ENCODE assay signal across 9 cellular contexts in genomic region chr6:158879180-158879579, GRCh38.
DNase-seq lines count a peak whose midpoint lies in the region; ATAC-seq, FAIRE-seq and TF ChIP-seq lines count a peak whose summit lies in the region.
"Had no signal": no experiment of that assay in that cellular context is flagged by ENCODE, and none has a peak within 500 bp of the region (broad histone marks: within the 10 kb centered on the region; RNA-seq: fewer than 3 reads in every experiment).

No MANE protein-coding gene starts in this region.

- no peaks in the 10 kb centered on the region for H3K36me3 ChIP-seq in A673 (ENCODE audit: insufficient read depth, low read length, poor library complexity, severe bottlenecking)

- H3K4me3 ChIP-seq in A673 (ENCODE audit: low read depth, low read length, poor library complexity, severe bottlenecking) = no peak overlapping the region

- CTCF ChIA-PET in A673 (lab: Charles Lee) = no interaction called here

- H3K9me3 ChIP-seq in A673 (ENCODE audit: low read depth, low read length, poor library complexity, severe bottlenecking) = peaks cover 7% of the 10 kb centered on the region

- DNase-seq in activated T-cell treated with anti-CD3 and anti-CD28 coated beads for 24 hours (ENCODE audit: low read depth) (peak; percentile 48), activated T-cell treated with anti-CD3 and anti-CD28 coated beads for 4 hours (no peak), fibroblast of peridontal ligament (ENCODE audit: extremely low read depth) (peak; percentile 30), A673 (ENCODE audit: low spot score) (no peak), NCI-H446 treated with DMSO at 0.1 percent for 48 hours (lab: John Stamatoyannopoulos, UW) (no peak), H54 (ENCODE audit: insufficient read length, low spot score) (no peak)
- DNase-seq in activated CD4-positive, alpha-beta T cell treated with anti-CD3 and anti-CD28 coated beads, Interleukin-2, amount 50 U/mL, for 48 hours = peak; percentile 72 to 79
- DNase-seq in stimulated activated effector memory CD8-positive, alpha-beta T cell treated with anti-CD3 and anti-CD28 coated beads, Interleukin-12 subunit alpha, Interleukin-12 subunit beta, amount 100 ng/mL, for 72 hours (ENCODE audit: low spot score in 2 of 2) = peak; percentile 49 to 90
- DNase-seq: SHP77 had no signal

- peak overlapping the region; percentile 69 for H3K27ac Mint-ChIP-seq in stimulated activated effector memory CD8-positive, alpha-beta T cell treated with anti-CD3 and anti-CD28 coated beads, Interleukin-12 subunit alpha, Interleukin-12 subunit beta, amount 100 ng/mL, for 72 hours

- no peak overlapping the region for H3K27ac ChIP-seq in A673 (ENCODE audit: low read depth, low read length, poor library complexity, severe bottlenecking)

- no peaks in the 10 kb centered on the region for H3K27me3 ChIP-seq in A673 (replicated peaks; ENCODE audit: insufficient read depth, low read depth, low read length, poor library complexity)

- POLR2A ChIA-PET in A673 (lab: Charles Lee; ENCODE audit: low non-redundant PET) = no interaction called here

- peaks cover 5% of the 10 kb centered on the region for H3K36me3 Mint-ChIP-seq in stimulated activated effector memory CD8-positive, alpha-beta T cell treated with anti-CD3 and anti-CD28 coated beads, Interleukin-12 subunit alpha, Interleukin-12 subunit beta, amount 100 ng/mL, for 72 hours

- TF ChIP-seq POLR2A in H54 (IDR thresholded peaks at IDR 0.05; ENCODE audit: low read depth, low read length) = no peak

- FAIRE-seq in H54 (lab: Jason Lieb, UNC) = no peak

- H3K4me1 ChIP-seq in A673 (ENCODE audit: insufficient read depth, low read length, poor library complexity, severe bottlenecking) = no peaks in the 10 kb centered on the region

- H3K4me3 Mint-ChIP-seq in stimulated activated effector memory CD8-positive, alpha-beta T cell treated with anti-CD3 and anti-CD28 coated beads, Interleukin-12 subunit alpha, Interleukin-12 subunit beta, amount 100 ng/mL, for 72 hours = peak overlapping the region; percentile 53

- no peak for TF ChIP-seq CTCF in A673 (conservative IDR thresholded peaks at IDR 0.05; ENCODE audit: low read depth, low read length)

- peaks cover 21% of the 10 kb centered on the region for H3K4me1 Mint-ChIP-seq in stimulated activated effector memory CD8-positive, alpha-beta T cell treated with anti-CD3 and anti-CD28 coated beads, Interleukin-12 subunit alpha, Interleukin-12 subunit beta, amount 100 ng/mL, for 72 hours

- intact Hi-C loops in A673 (cut with micrococcal nuclease; ENCODE audit: unreplicated experiment) = no loop called here

- peaks cover 4% of the 10 kb centered on the region for H3K9me3 Mint-ChIP-seq in stimulated activated effector memory CD8-positive, alpha-beta T cell treated with anti-CD3 and anti-CD28 coated beads, Interleukin-12 subunit alpha, Interleukin-12 subunit beta, amount 100 ng/mL, for 72 hours

- peak; percentile 100 for ATAC-seq in stimulated activated effector memory CD8-positive, alpha-beta T cell treated with anti-CD3 and anti-CD28 coated beads, Interleukin-12 subunit alpha, Interleukin-12 subunit beta, amount 100 ng/mL, for 72 hours

- no TSS peak for BruUV-seq in A673 (replicated peaks; lab: Mats Ljungman, UMichigan)

Comparison
In these comparisons a context has a peak if more than half of its experiments do, and no peak if none do; other contexts are left out.
1. DNase-seq: peak in activated T-cell treated with anti-CD3 and anti-CD28 coated beads for 24 hours (single experiment), activated CD4-positive, alpha-beta T cell treated with anti-CD3 and anti-CD28 coated beads, Interleukin-2, amount 50 U/mL, for 48 hours (2 of 2), fibroblast of peridontal ligament (single experiment) and stimulated activated effector memory CD8-positive, alpha-beta T cell treated with anti-CD3 and anti-CD28 coated beads, Interleukin-12 subunit alpha, Interleukin-12 subunit beta, amount 100 ng/mL, for 72 hours (2 of 2); none in activated T-cell treated with anti-CD3 and anti-CD28 coated beads for 4 hours (single experiment), A673 (single experiment), NCI-H446 treated with DMSO at 0.1 percent for 48 hours (single experiment) and H54 (single experiment).